ENCODE assay signal across 9 cellular contexts in genomic region chr12:94289551-94290312, GRCh38.
DNase-seq lines count a peak whose midpoint lies in the region; ATAC-seq and TF ChIP-seq lines count a peak whose summit lies in the region.
"Had no signal": no experiment of that assay in that cellular context is flagged by ENCODE, and none has a peak within 500 bp of the region (broad histone marks: within the 10 kb centered on the region; RNA-seq: fewer than 3 reads in every experiment).

No MANE protein-coding gene starts in this region.

- intact Hi-C loops in posterior vena cava (cut with DNase I): no loop called here

- ATAC-seq in GM21447 (IDR thresholded peaks at IDR 0.05; ENCODE audit: unreplicated experiment) (no peak), HG03175 (IDR thresholded peaks at IDR 0.05; ENCODE audit: unreplicated experiment) (no peak)

- TF ChIP-seq CTCF in fibroblast of pulmonary artery (IDR thresholded peaks at IDR 0.05; ENCODE audit: low read length, missing control alignments): no peak

- H3K4me3 ChIP-seq in fibroblast of pulmonary artery (replicated peaks; ENCODE audit: low read depth, low read length): no peak overlapping the region

- DNase-seq in Ammon's horn (ENCODE audit: low spot score): peak; percentile 33
- peak; percentile 73 for DNase-seq in RPMI7951 (ENCODE audit: low read depth)
- DNase-seq in fibroblast of pulmonary artery (ENCODE audit: low read depth): peak; percentile 81
- DNase-seq in posterior vena cava (ENCODE audit: low spot score): peak; percentile 81
- no peak for DNase-seq in UCSD-AML1 (lab: John Stamatoyannopoulos, UW; ENCODE audit: unreplicated experiment)
- DNase-seq in NOMO-1 treated with dmso at 0.1 percent for 144 hours (lab: John Stamatoyannopoulos, UW; ENCODE audit: unreplicated experiment): no peak
- DNase-seq: activated CD8-positive, alpha-beta memory T cell treated with anti-CD3 and anti-CD28 coated beads, Interleukin-2, amount 50 U/mL, for 4 hours had no signal

Comparison
In these comparisons a context has a peak if more than half of its experiments do, and no peak if none do; other contexts are left out.
1. DNase-seq: peak in Ammon's horn (single experiment), RPMI7951 (single experiment), fibroblast of pulmonary artery (single experiment) and posterior vena cava (single experiment); none in UCSD-AML1 (single experiment) and NOMO-1 treated with dmso at 0.1 percent for 144 hours (single experiment).